1 cellular context compared by ENCODE assay signal in the genomic region with DNA sequence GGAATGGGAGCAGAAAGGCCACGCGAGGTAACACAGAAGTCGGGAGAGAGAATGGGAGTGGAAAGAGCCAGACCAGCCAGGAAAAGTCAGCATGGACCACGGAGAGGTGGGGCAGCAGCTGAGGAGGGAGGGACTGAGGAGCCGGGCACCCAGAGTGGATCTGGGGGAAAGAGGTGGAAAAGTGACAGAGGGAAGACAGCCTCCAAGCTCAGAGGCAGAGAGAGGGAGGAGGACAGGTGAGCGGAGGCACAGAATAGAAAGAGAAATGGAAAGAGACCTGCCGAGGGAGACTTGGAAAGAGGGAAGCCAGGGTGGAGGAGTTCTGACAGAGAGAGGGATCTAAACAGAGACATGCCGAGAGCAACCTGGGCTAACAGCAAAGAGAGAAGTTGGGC.
TF ChIP-seq lines count a peak whose summit lies in the region.

No MANE protein-coding gene starts in this region.

TF ChIP-seq in GM12891, 5 proteins besides CTCF, POLR2A, EP300 and RAD21:
- no peak for TF ChIP-seq SPI1 (IDR thresholded peaks at IDR 0.05; ENCODE audit: low read depth, low read length)
- TF ChIP-seq TAF1 (IDR thresholded peaks at IDR 0.05; ENCODE audit: low read depth, low read length): no peak
- TF ChIP-seq POLR2AphosphoS5 (IDR thresholded peaks at IDR 0.05; ENCODE audit: low read depth, low read length): no peak
- no peak for TF ChIP-seq PAX5 (IDR thresholded peaks at IDR 0.05; ENCODE audit: insufficient read depth, low read length, severe bottlenecking)
- no peak for TF ChIP-seq POU2F2 (IDR thresholded peaks at IDR 0.05; ENCODE audit: low read depth, low read length)
